ENCODE assay signal across 10 cellular contexts in the genomic region with DNA sequence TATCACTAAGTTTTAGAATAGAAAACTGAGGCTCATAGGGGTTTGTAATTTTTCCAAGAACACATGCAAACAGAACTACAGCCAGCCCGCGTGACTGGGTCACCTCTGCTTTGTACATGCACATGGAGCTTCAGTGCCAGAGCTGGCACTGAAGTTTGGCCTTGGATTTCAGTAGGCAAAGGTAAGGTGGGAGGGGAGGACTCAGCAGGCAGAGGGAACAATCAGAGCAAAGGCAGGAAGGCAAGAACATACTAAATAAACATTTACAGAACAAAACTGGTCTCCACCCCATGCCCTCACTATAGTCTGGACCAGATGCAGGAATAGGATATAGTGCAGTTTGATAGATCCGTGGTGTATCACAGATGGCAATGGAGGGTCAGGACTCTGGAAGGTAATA. TPM values are rescaled to one million over a fixed set of nuclear protein-coding genes. Genes with fewer than 3 reads are reported as not detected.
DNase-seq lines count a peak whose midpoint lies in the region; ATAC-seq and TF ChIP-seq lines count a peak whose summit lies in the region.
"Had no signal": no experiment of that assay in that cellular context is flagged by ENCODE, and none has a peak within 500 bp of the region (broad histone marks: within the 10 kb centered on the region; RNA-seq: fewer than 3 reads in every experiment).

No MANE protein-coding gene starts in this region.

- intact Hi-C loops in body of pancreas (cut with DNase I) = no loop called here

- no peaks in the 10 kb centered on the region for H3K9me3 ChIP-seq in body of pancreas

- peak; percentile 93 for ATAC-seq in body of pancreas
- ATAC-seq in GM19328 (IDR thresholded peaks at IDR 0.05; ENCODE audit: unreplicated experiment) = no peak
- ATAC-seq: GM23338 had no signal

- no peak overlapping the region for H3K4me3 Mint-ChIP-seq in nephron progenitor cell
- H3K4me3 Mint-ChIP-seq: GM23338 had no signal

- H3K27ac Mint-ChIP-seq in nephron progenitor cell = no peak overlapping the region
- H3K27ac Mint-ChIP-seq: GM23338 had no signal

- peaks cover 4% of the 10 kb centered on the region for H3K27me3 Mint-ChIP-seq in nephron progenitor cell (ENCODE audit: low read depth, poor library complexity)

- H3K36me3 Mint-ChIP-seq in nephron progenitor cell (ENCODE audit: low read depth) = no peaks in the 10 kb centered on the region

- no peak overlapping the region for H3K4me3 ChIP-seq in body of pancreas
- H3K4me3 ChIP-seq: GM23338 had no signal

- peak overlapping the region; percentile 85 for H3K27ac ChIP-seq in 22Rv1
- H3K27ac ChIP-seq in body of pancreas = peak overlapping the region in 2 of 4 donors; percentile 28 to 32

- TF ChIP-seq CTCF in 22Rv1 (IDR thresholded peaks at IDR 0.05) (no peak), body of pancreas (IDR thresholded peaks at IDR 0.05) (no peak), nephron progenitor cell (IDR thresholded peaks at IDR 0.05) (no peak)

- TF ChIP-seq POLR2A in body of pancreas (IDR thresholded peaks at IDR 0.05) = no peak

- DNase-seq in NCI-H146 (lab: John Stamatoyannopoulos, UW) (peak; percentile 50), body of pancreas (peak; percentile 65 to 87 (median 86)), mucosa of gallbladder (ENCODE audit: low spot score) (peak; percentile 51), nephron progenitor cell (no peak), SHP77 treated with DMSO at 0.1 percent for 48 hours (lab: John Stamatoyannopoulos, UW) (no peak)
- DNase-seq: NCI-H187, RPMI8226 had no signal

- 14 to 25% methylated on average over 3 of the region's 3 CpGs for WGBS in body of pancreas, 2 donors

- no peaks in the 10 kb centered on the region for H3K9me3 Mint-ChIP-seq in nephron progenitor cell
- H3K9me3 Mint-ChIP-seq: GM23338 had no signal

- no peaks in the 10 kb centered on the region for H3K27me3 ChIP-seq in body of pancreas

- H3K4me1 Mint-ChIP-seq in nephron progenitor cell = peaks cover 56% of the 10 kb centered on the region

- H3K4me1 ChIP-seq in body of pancreas = peaks cover 16% of the 10 kb centered on the region

- no peaks in the 10 kb centered on the region for H3K36me3 ChIP-seq in body of pancreas (replicated peaks in 1 of 2; ENCODE audit: insufficient read depth in 1 of 2, low read depth in 2 of 2)

RNA-seq across cellular contexts. Expression of a gene that starts 13.6 kb away (rescaled TPM):
- total RNA-seq in body of pancreas = 10 to 100 TPM in 1 of 2 donors, 1 to 10 TPM in 1; 1.6 to 11.2 TPM
- total RNA-seq in mucosa of gallbladder = 30.9 TPM

RNA-seq across cellular contexts. Expression of a gene that starts 26.9 kb away (rescaled TPM):
- total RNA-seq in body of pancreas (10 to 100 TPM; 19.5 to 29.0 TPM), mucosa of gallbladder (36.7 TPM)

Comparison
In these comparisons a context has a peak if more than half of its experiments do, and no peak if none do; other contexts are left out.
1. DNase-seq: peak in NCI-H146 (single experiment), body of pancreas (4 of 4) and mucosa of gallbladder (single experiment); none in nephron progenitor cell (single experiment) and SHP77 treated with DMSO at 0.1 percent for 48 hours (single experiment).